In the genomic region with DNA sequence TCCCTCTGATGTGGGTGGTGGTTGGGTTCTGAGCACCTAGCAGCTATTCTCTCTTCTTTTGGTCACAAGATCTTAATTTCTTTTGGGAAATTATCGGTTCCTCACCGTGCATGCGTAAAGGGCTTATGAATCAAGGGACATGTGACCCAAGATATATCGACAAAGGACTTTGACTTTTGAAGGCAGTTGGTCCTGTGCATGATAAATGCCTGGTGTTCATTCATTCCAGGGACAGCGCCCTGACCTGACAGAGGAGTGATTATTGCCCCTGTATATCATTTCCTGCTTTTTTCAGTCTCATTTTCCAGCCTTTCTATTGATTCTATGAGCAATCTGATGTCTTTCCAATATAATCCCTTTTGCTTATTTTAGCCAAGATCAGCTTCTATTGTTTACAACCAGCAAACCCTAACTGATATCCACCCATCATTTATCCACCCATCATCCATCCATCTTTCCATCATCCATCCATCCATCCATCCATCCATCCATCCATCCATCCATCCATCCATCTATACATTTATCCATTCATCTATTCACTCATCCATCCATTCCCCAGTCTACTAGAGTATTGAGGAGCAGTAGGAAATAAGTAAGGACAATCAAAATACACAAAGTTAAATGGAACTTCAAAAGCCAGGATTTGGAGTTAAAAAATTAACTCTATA, we compare ENCODE assay signal across 22 cellular contexts. TPM values are rescaled to one million over a fixed set of nuclear protein-coding genes. Genes with fewer than 3 reads are reported as not detected.
DNase-seq lines count a peak whose midpoint lies in the region; TF ChIP-seq lines count a peak whose summit lies in the region.
"Had no signal": no experiment of that assay in that cellular context is flagged by ENCODE, and none has a peak within 500 bp of the region (broad histone marks: within the 10 kb centered on the region; RNA-seq: fewer than 3 reads in every experiment).

No MANE protein-coding gene starts in this region.

- H3K18ac ChIP-seq in mesenchymal stem cell (ENCODE audit: low read depth in 1 of 2, low read length in 2 of 2), result no peak overlapping the region

- no peak overlapping the region for H2BK5ac ChIP-seq in mesenchymal stem cell (ENCODE audit: low read depth, low read length, poor library complexity, severe bottlenecking)

- H3K4me1 ChIP-seq in mammary epithelial cell (ENCODE audit: insufficient read depth, low read length), result peaks cover 17% of the 10 kb centered on the region
- peaks cover 3% of the 10 kb centered on the region for H3K4me1 ChIP-seq in mesenchymal stem cell (ENCODE audit: control insufficient read depth, insufficient read depth, low read depth, low read length)

- H3K14ac ChIP-seq in mesenchymal stem cell (ENCODE audit: low read length in 2 of 2), result no peak overlapping the region

- TF ChIP-seq CTCF in mammary epithelial cell (conservative IDR thresholded peaks at IDR 0.05 in 1 of 2, IDR thresholded peaks at IDR 0.05 in 1 of 2; ENCODE audit: extremely low read depth in 1 of 2, insufficient read depth in 1 of 2, low read depth in 1 of 2, low read length in 2 of 2) (no peak), MCF 10A (IDR thresholded peaks at IDR 0.05; ENCODE audit: unreplicated experiment) (no peak)

- H3K36me3 Mint-ChIP-seq in MCF 10A (ENCODE audit: insufficient read depth, unreplicated experiment), result no peaks in the 10 kb centered on the region
- no peaks in the 10 kb centered on the region for H3K36me3 Mint-ChIP-seq in activated naive CD4-positive, alpha-beta T cell treated with anti-CD3 and anti-CD28 coated beads, Interleukin-2, amount 10 ng/mL, durations not matched to agents 7 days and 5 days
- H3K36me3 Mint-ChIP-seq: CD8-positive, alpha-beta T cell had no signal

- no peak overlapping the region for H4K8ac ChIP-seq in mesenchymal stem cell (ENCODE audit: low read length)

- H2AFZ ChIP-seq in mammary epithelial cell (ENCODE audit: low read depth, low read length), result peak overlapping the region; percentile 53
- H2AFZ ChIP-seq in mesenchymal stem cell (ENCODE audit: low read depth, low read length), result no peak overlapping the region
- H2AFZ ChIP-seq: GM23338 had no signal

- H3K27ac Mint-ChIP-seq in MCF 10A (ENCODE audit: low read depth, unreplicated experiment), result no peak overlapping the region
- no peak overlapping the region for H3K27ac Mint-ChIP-seq in activated naive CD4-positive, alpha-beta T cell treated with anti-CD3 and anti-CD28 coated beads, Interleukin-2, amount 10 ng/mL, durations not matched to agents 7 days and 5 days
- H3K27ac Mint-ChIP-seq: CD8-positive, alpha-beta T cell; GM23338 had no signal

- no peak overlapping the region for H3K4me3 ChIP-seq in mammary epithelial cell (replicated peaks in 1 of 3; ENCODE audit: insufficient read depth in 1 of 3, low read depth in 2 of 3, low read length in 3 of 3)
- no peak overlapping the region for H3K4me3 ChIP-seq in SK-N-MC
- no peak overlapping the region for H3K4me3 ChIP-seq in mesenchymal stem cell (ENCODE audit: insufficient read depth in 1 of 2, low read depth in 1 of 2, low read length in 2 of 2)
- H3K4me3 ChIP-seq: BLaER1 treated with 17β-estradiol and CSF1 and Interleukin-3, amounts not matched to agents 10 nM and 100 nM; GM12878; GM23338; SJSA1 had no signal

- H2BK15ac ChIP-seq in mesenchymal stem cell (ENCODE audit: low read depth, poor library complexity, severe bottlenecking), result no peak overlapping the region

- no peaks in the 10 kb centered on the region for H3K79me2 ChIP-seq in mammary epithelial cell (ENCODE audit: insufficient read depth, low read length)

- peak overlapping the region; percentile 60 for H3K4me2 ChIP-seq in mammary epithelial cell (ENCODE audit: insufficient read depth, low read depth, low read length)
- no peak overlapping the region for H3K4me2 ChIP-seq in mesenchymal stem cell (ENCODE audit: low read length, poor library complexity, severe bottlenecking)
- H3K4me2 ChIP-seq: BLaER1 treated with 17β-estradiol and CSF1 and Interleukin-3, amounts not matched to agents 10 nM and 100 nM; GM23338; KMS-11 had no signal

- H3K9me3 ChIP-seq in mammary epithelial cell (replicated peaks; ENCODE audit: insufficient read depth, low read length) (no peaks in the 10 kb centered on the region), SK-N-MC (ENCODE audit: low read depth, low read length) (no peaks in the 10 kb centered on the region), mesenchymal stem cell (ENCODE audit: control insufficient read depth, low read length) (no peaks in the 10 kb centered on the region)
- H3K9me3 ChIP-seq: SJSA1 had no signal

- no peak overlapping the region for H2BK12ac ChIP-seq in mesenchymal stem cell (ENCODE audit: low read length in 2 of 2)

- H4K20me1 ChIP-seq in mammary epithelial cell (ENCODE audit: insufficient read depth, low read length), result no peaks in the 10 kb centered on the region

- H3K36me3 ChIP-seq in mammary epithelial cell (ENCODE audit: insufficient read depth, low read length) (no peaks in the 10 kb centered on the region), SK-N-MC (ENCODE audit: insufficient read depth, low read length) (no peaks in the 10 kb centered on the region), mesenchymal stem cell (ENCODE audit: control insufficient read depth in 1 of 2, insufficient read depth in 2 of 2, low read depth in 1 of 2, low read length in 2 of 2) (no peaks in the 10 kb centered on the region)
- H3K36me3 ChIP-seq: BLaER1 treated with 17β-estradiol and CSF1 and Interleukin-3, amounts not matched to agents 10 nM and 100 nM; SJSA1 had no signal

- dilution Hi-C loops in mammary epithelial cell (cut with HindIII; ENCODE audit: low sequenced_read_pairs), result no loop called here

- H2BK120ac ChIP-seq in mesenchymal stem cell (ENCODE audit: low read depth, low read length), result no peak overlapping the region

- DNase-seq in mammary epithelial cell (no peak), MCF 10A (ENCODE audit: unreplicated experiment) (no peak), SK-N-MC (ENCODE audit: low read depth, low spot score) (no peak), mesenchymal stem cell (no peak), ACHN (no peak), NK-92 (lab: John Stamatoyannopoulos, UW; ENCODE audit: unreplicated experiment) (no peak), epidermal melanocyte (ENCODE audit: insufficient read length, low spot score) (no peak)
- no peak for DNase-seq in activated naive CD4-positive, alpha-beta T cell treated with anti-CD3 and anti-CD28 coated beads, Interleukin-2, amount 10 ng/mL, durations not matched to agents 7 days and 5 days
- DNase-seq: 8988T; CD8-positive, alpha-beta T cell; DMS53; NCI-H1417; NCI-H187; NCI-H2107; NCI-H510A treated with DMSO at 0.1 percent for 48 hours; NCI-H774 had no signal

- intact Hi-C loops in mammary epithelial cell (cut with micrococcal nuclease), result loop anchor here (2.0 kb wide), 2 partner anchors 17 to 33 kb away; no protein-coding TSS in a partner anchor
- intact Hi-C loops in MCF 10A (cut with micrococcal nuclease), result loop anchor here (1.0 to 2.0 kb wide), 2 partner anchors 33 to 141 kb away; no protein-coding TSS in a partner anchor

- BruUV-seq in mammary epithelial cell (replicated peaks; lab: Mats Ljungman, UMichigan), result no TSS peak
- BruUV-seq in MCF 10A (replicated peaks; lab: Mats Ljungman, UMichigan), result no TSS peak

- WGBS in mammary epithelial cell (ENCODE audit: low coverage, missing lambda C conversion rate), result 80% methylated on average over 5 of the region's 5 CpGs
- 93% methylated on average over 5 of the region's 5 CpGs for WGBS in mesenchymal stem cell

- no peaks in the 10 kb centered on the region for H3K9me3 Mint-ChIP-seq in MCF 10A (ENCODE audit: unreplicated experiment)
- no peaks in the 10 kb centered on the region for H3K9me3 Mint-ChIP-seq in activated naive CD4-positive, alpha-beta T cell treated with anti-CD3 and anti-CD28 coated beads, Interleukin-2, amount 10 ng/mL, durations not matched to agents 7 days and 5 days
- H3K9me3 Mint-ChIP-seq: CD8-positive, alpha-beta T cell; GM23338 had no signal

- H2AK5ac ChIP-seq in mesenchymal stem cell (ENCODE audit: low read length, severe bottlenecking), result peak overlapping the region; percentile 34

- CTCF ChIA-PET in mammary epithelial cell (lab: Charles Lee; ENCODE audit: low non-redundant PET) (no interaction called here), MCF 10A (lab: Yijun Ruan, JAX) (interaction anchor here (0.6 kb wide), 2 partner anchors 275 to 406 kb away, joined by 3 read pairs; no protein-coding TSS in a partner anchor)
- CTCF ChIA-PET in activated naive CD4-positive, alpha-beta T cell treated with anti-CD3 and anti-CD28 coated beads, Interleukin-2, amount 10 ng/mL, durations not matched to agents 7 days and 5 days (lab: Charles Lee), result no interaction called here

- H3K27me3 Mint-ChIP-seq in MCF 10A (ENCODE audit: insufficient read depth, unreplicated experiment), result no peaks in the 10 kb centered on the region
- H3K27me3 Mint-ChIP-seq in activated naive CD4-positive, alpha-beta T cell treated with anti-CD3 and anti-CD28 coated beads, Interleukin-2, amount 10 ng/mL, durations not matched to agents 7 days and 5 days, result peaks cover 4% of the 10 kb centered on the region

- H3K27ac ChIP-seq in mammary epithelial cell (ENCODE audit: insufficient read depth, low read depth, low read length) (peak overlapping the region; percentile 49), SK-N-MC (peak overlapping the region; percentile 98), mesenchymal stem cell (ENCODE audit: low read length, poor library complexity, severe bottlenecking) (no peak overlapping the region)
- H3K27ac ChIP-seq: BLaER1 treated with 17β-estradiol and CSF1 and Interleukin-3, amounts not matched to agents 10 nM and 100 nM; KMS-11; SJSA1 had no signal

- H3K4ac ChIP-seq in mesenchymal stem cell (ENCODE audit: low read depth in 1 of 2, low read length in 2 of 2), result no peak overlapping the region

- peak overlapping the region; percentile 36 for H3K9ac ChIP-seq in mammary epithelial cell (ENCODE audit: insufficient read depth, low read length)
- no peak overlapping the region for H3K9ac ChIP-seq in SK-N-MC (ENCODE audit: insufficient read length)
- no peak overlapping the region for H3K9ac ChIP-seq in mesenchymal stem cell (ENCODE audit: low read length)
- H3K9ac ChIP-seq: BLaER1 treated with 17β-estradiol and CSF1 and Interleukin-3, amounts not matched to agents 10 nM and 100 nM; KMS-11 had no signal

- in situ Hi-C loops in mammary epithelial cell (cut with MboI; ENCODE audit: low sequenced_read_pairs in 2 of 2) (no loop called here), ACHN (cut with HindIII; ENCODE audit: low pct_ligation_motif_present, low pct_unique_long_range_greater_than_20kb, low sequenced_read_pairs) (no loop called here)

- peaks cover 17% of the 10 kb centered on the region for H3K4me1 Mint-ChIP-seq in MCF 10A (ENCODE audit: insufficient read depth, unreplicated experiment)
- no peaks in the 10 kb centered on the region for H3K4me1 Mint-ChIP-seq in activated naive CD4-positive, alpha-beta T cell treated with anti-CD3 and anti-CD28 coated beads, Interleukin-2, amount 10 ng/mL, durations not matched to agents 7 days and 5 days
- H3K4me1 Mint-ChIP-seq: GM23338 had no signal

- POLR2A ChIA-PET in MCF 10A (lab: Yijun Ruan, JAX), result interaction anchor here (0.5 kb wide), 1 partner anchor 314 kb away, joined by 5 read pairs; no protein-coding TSS in a partner anchor

- no peak overlapping the region for H4K91ac ChIP-seq in mesenchymal stem cell (ENCODE audit: low read length)

- H3K27me3 ChIP-seq in mammary epithelial cell (ENCODE audit: insufficient read depth, low read length), result no peaks in the 10 kb centered on the region
- peaks cover 0 to 19% of the 10 kb centered on the region in 2 experiments for H3K27me3 ChIP-seq in mesenchymal stem cell (ENCODE audit: control insufficient read depth in 1 of 2, insufficient read depth in 1 of 2, low read length in 2 of 2)
- H3K27me3 ChIP-seq: BLaER1 treated with 17β-estradiol and CSF1 and Interleukin-3, amounts not matched to agents 10 nM and 100 nM; SJSA1 had no signal

- no peaks in the 10 kb centered on the region for H3K79me1 ChIP-seq in mesenchymal stem cell (replicated peaks; ENCODE audit: low read length, poor library complexity, severe bottlenecking)

- no peak overlapping the region for H3K4me3 Mint-ChIP-seq in MCF 10A (ENCODE audit: unreplicated experiment)
- H3K4me3 Mint-ChIP-seq in activated naive CD4-positive, alpha-beta T cell treated with anti-CD3 and anti-CD28 coated beads, Interleukin-2, amount 10 ng/mL, durations not matched to agents 7 days and 5 days, result no peak overlapping the region
- H3K4me3 Mint-ChIP-seq: CD8-positive, alpha-beta T cell; GM23338 had no signal

- H3K23ac ChIP-seq in mesenchymal stem cell (ENCODE audit: low read length in 2 of 2), result no peak overlapping the region

RNA-seq across cellular contexts. Expression of gene ASIC2, which starts 25.1 kb away (rescaled TPM):
- total RNA-seq in mammary epithelial cell (under 1 TPM in 1 of 2 donors, not detected in 1; under 0.01 TPM), MCF 10A (2022) (not detected in 2 replicates)
- 0.10 TPM for polyA plus RNA-seq in mammary epithelial cell
- not detected for polyA minus RNA-seq in mammary epithelial cell
- polyA plus RNA-seq in mesenchymal stem cell (2013, experiment 1 of 2), result 0.73 TPM
- 0.62 TPM for polyA plus RNA-seq in mesenchymal stem cell (2013, experiment 2 of 2)
- total RNA-seq: CD8-positive, alpha-beta T cell; GM12878; HT-29; SJSA1 had no signal
- polyA plus RNA-seq: GM12878 had no signal
